24 cellular contexts compared by ENCODE assay signal in genomic region chr5:6551955-6552313, GRCh38.
"Had no signal": no experiment of that assay in that cellular context is flagged by ENCODE, and none has a peak within 500 bp of the region (broad histone marks: within the 10 kb centered on the region; RNA-seq: fewer than 3 reads in every experiment).

No MANE protein-coding gene starts in this region.

- DNase-seq: heart right ventricle; left ventricle myocardium inferior; mesendoderm; midbrain; mucosa of descending colon; naive thymus-derived CD4-positive, alpha-beta T cell; nucleus accumbens; right lobe of liver; stimulated activated CD4-positive, alpha-beta T cell treated with anti-CD3 and anti-CD28 coated beads, Interleukin-12 subunit alpha, Interleukin-12 subunit beta, amount 100 ng/mL, for 4 hours; stimulated activated CD4-positive, alpha-beta T cell treated with anti-CD3 and anti-CD28 coated beads, Interleukin-15, amount 100 ng/mL, for 24 hours; stimulated activated CD4-positive, alpha-beta T cell treated with anti-CD3 and anti-CD28 coated beads, Interleukin-2, amount 100 ng/mL, for 24 hours; stimulated activated CD4-positive, alpha-beta T cell treated with anti-CD3 and anti-CD28 coated beads, Interleukin-4, amount 100 ng/mL, for 1 hour; stimulated activated naive B cell treated with anti-CD40 and anti-IgM and Interleukin-4, amounts not matched to agents 10 μg/mL and 1 μg/mL and 100 μg/mL, for 72 hours; stimulated activated naive CD8-positive, alpha-beta T cell treated with anti-CD3 and anti-CD28 coated beads, Interleukin-15, Interleukin-2, amounts not matched to agents 100 U/mL and 50 U/mL, for 24 hours; stomach; testis; uterus had no signal

- H3K9me3 ChIP-seq: heart right ventricle, left ventricle myocardium inferior, mucosa of descending colon, right atrium auricular region, right lobe of liver, stomach, testis, tibial nerve, uterus had no signal

- H3K4me1 ChIP-seq: heart right ventricle, left ventricle myocardium inferior, parathyroid adenoma, right atrium auricular region, right lobe of liver, stomach, testis, tibial nerve, uterus had no signal

- H3K4me3 ChIP-seq: heart right ventricle, hepatocyte, left ventricle myocardium inferior, lung, mucosa of descending colon, right atrium auricular region, right lobe of liver, skin epidermis, stomach, testis, tibial nerve, uterus had no signal

- ATAC-seq: mucosa of descending colon; naive thymus-derived CD4-positive, alpha-beta T cell; natural killer cell treated with Interleukin-12 subunit alpha and Interleukin-12 subunit beta and Interleukin-15 and Interleukin-18, amount 100 ng/mL, for 72 hours; right lobe of liver; stimulated activated naive B cell treated with anti-CD40 and anti-IgM and Interleukin-4, amounts not matched to agents 10 μg/mL and 1 μg/mL and 100 μg/mL, for 72 hours; stimulated activated naive CD8-positive, alpha-beta T cell treated with anti-CD3 and anti-CD28 coated beads, Interleukin-15, Interleukin-2, amounts not matched to agents 100 U/mL and 50 U/mL, for 24 hours had no signal

- H3K27ac ChIP-seq: heart right ventricle, hepatocyte, left ventricle myocardium inferior, parathyroid adenoma, right atrium auricular region, right lobe of liver, skin epidermis, stomach, testis, tibial nerve, uterus had no signal

- H3K27me3 ChIP-seq: hepatocyte, right atrium auricular region, right lobe of liver, testis, tibial nerve, uterus had no signal

- H3K36me3 ChIP-seq: heart right ventricle, left ventricle myocardium inferior, right atrium auricular region, right lobe of liver, stomach, tibial nerve, uterus had no signal
